8 cellular contexts compared by ENCODE assay signal in genomic region chr17:1267471-1267947, GRCh38. TPM values are rescaled to one million over a fixed set of nuclear protein-coding genes. Genes with fewer than 3 reads are reported as not detected.
A peak's percentile ranks its signal among the peaks of the same experiment; 100 is the strongest.
DNase-seq lines count a peak whose midpoint lies in the region; ATAC-seq and TF ChIP-seq lines count a peak whose summit lies in the region.

No MANE protein-coding gene starts in this region.

- in situ Hi-C loops in mammary epithelial cell (cut with MboI; ENCODE audit: low sequenced_read_pairs in 2 of 2) = loop anchor here (5.0 to 25.0 kb wide), 5 partner anchors 65 to 370 kb away; partner anchors contain the start of genes INPP5K (in 1 of the 2), RILP (in 1 of the 2), SCARF1 (in 1 of the 2) and SLC43A2 (in 1 of the 2)

- dilution Hi-C loops in mammary epithelial cell (cut with HindIII; ENCODE audit: low sequenced_read_pairs) = no loop called here

- H3K4me3 ChIP-seq in HUES48 (ENCODE audit: low read depth, low read length) (peak overlapping the region; percentile 92), mammary epithelial cell (replicated peaks in 1 of 3; ENCODE audit: insufficient read depth in 1 of 3, low read depth in 2 of 3, low read length in 3 of 3) (peak overlapping the region; percentile 57 to 75 (median 67)), lower leg skin (ENCODE audit: low read depth, poor library complexity, severe bottlenecking) (peak overlapping the region; percentile 53), upper lobe of left lung (peak overlapping the region in 3 of 4 donors; percentile 68 to 92 (median 80))

- H3K4me1 ChIP-seq in HUES48 (ENCODE audit: control insufficient read depth, insufficient read depth, low read length) = 0 out of 2 replicates have a peak, but pooled peaks cover 3% of the 10 kb centered on the region
- no peaks in the 10 kb centered on the region for H3K4me1 ChIP-seq in mammary epithelial cell (ENCODE audit: insufficient read depth, low read length)
- H3K4me1 ChIP-seq in upper lobe of left lung = peaks cover 11 to 33% (median 17%) of the 10 kb centered on the region in 4 donors

- H3K9ac ChIP-seq in HUES48 (ENCODE audit: low read depth, low read length) (no peak overlapping the region; the same call in 1 of the 2 replicates), mammary epithelial cell (ENCODE audit: insufficient read depth, low read length) (no peak overlapping the region)

- no peak for TF ChIP-seq EP300 in upper lobe of left lung (IDR thresholded peaks at IDR 0.05)

- H3K27me3 ChIP-seq in HUES48 (ENCODE audit: control insufficient read depth, insufficient read depth, low read length) (no peaks in the 10 kb centered on the region), mammary epithelial cell (ENCODE audit: insufficient read depth, low read length) (peaks cover 19% of the 10 kb centered on the region), upper lobe of left lung (peaks cover 0 to 24% (median 11%) of the 10 kb centered on the region in 4 donors)

- ATAC-seq in upper lobe of left lung (ENCODE audit: low FRiP score in 2 of 2) (peak in 1 of 2 donors; percentile 24), HG03460 (IDR thresholded peaks at IDR 0.05; ENCODE audit: unreplicated experiment) (no peak)

- H2AFZ ChIP-seq in mammary epithelial cell (ENCODE audit: low read depth, low read length) = peak overlapping the region; percentile 87

- peak overlapping the region; percentile 65 for H3K4me2 ChIP-seq in mammary epithelial cell (ENCODE audit: insufficient read depth, low read depth, low read length)

- no TSS peak for BruUV-seq in mammary epithelial cell (replicated peaks; lab: Mats Ljungman, UMichigan)

- no peaks in the 10 kb centered on the region for H3K9me3 ChIP-seq in HUES48 (ENCODE audit: control insufficient read depth, insufficient read depth, low read length)
- H3K9me3 ChIP-seq in mammary epithelial cell (replicated peaks; ENCODE audit: insufficient read depth, low read length) = no peaks in the 10 kb centered on the region
- H3K9me3 ChIP-seq in upper lobe of left lung = no peaks in the 10 kb centered on the region

- TF ChIP-seq POLR2A in lower leg skin (IDR thresholded peaks at IDR 0.05) (no peak), upper lobe of left lung (IDR thresholded peaks at IDR 0.05) (no peak)

- H3K27ac ChIP-seq in HUES48 (ENCODE audit: low read depth, low read length) (no peak overlapping the region), mammary epithelial cell (ENCODE audit: insufficient read depth, low read depth, low read length) (no peak overlapping the region), upper lobe of left lung (peak overlapping the region; percentile 88 to 94 (median 90))

- intact Hi-C loops in mammary epithelial cell (cut with micrococcal nuclease) = no loop called here
- intact Hi-C loops in lower leg skin (cut with DNase I; ENCODE audit: low total_unique reads) = no loop called here

- H3K36me3 ChIP-seq in HUES48 (ENCODE audit: control insufficient read depth, insufficient read depth, low read length) (no peaks in the 10 kb centered on the region), mammary epithelial cell (ENCODE audit: insufficient read depth, low read length) (no peaks in the 10 kb centered on the region), upper lobe of left lung (no peaks in the 10 kb centered on the region)

- DNase-seq in A172 (ENCODE audit: low spot score) (peak; percentile 73), mammary epithelial cell (no peak), lower leg skin (ENCODE audit: low spot score in 2 of 2) (no peak), upper lobe of left lung (peak in 1 of 2 donors; percentile 29), activated gamma-delta T cell (lab: John Stamatoyannopoulos, UW) (no peak), NCI-H146 (lab: John Stamatoyannopoulos, UW) (no peak)

- H4K20me1 ChIP-seq in mammary epithelial cell (ENCODE audit: insufficient read depth, low read length) = no peaks in the 10 kb centered on the region

- no peak for TF ChIP-seq CTCF in mammary epithelial cell (conservative IDR thresholded peaks at IDR 0.05 in 1 of 2, IDR thresholded peaks at IDR 0.05 in 1 of 2; ENCODE audit: extremely low read depth in 1 of 2, insufficient read depth in 1 of 2, low read depth in 1 of 2, low read length in 2 of 2)
- TF ChIP-seq CTCF in lower leg skin (IDR thresholded peaks at IDR 0.05) = no peak
- TF ChIP-seq CTCF in upper lobe of left lung (IDR thresholded peaks at IDR 0.05) = no peak

- CTCF ChIA-PET in mammary epithelial cell (lab: Charles Lee; ENCODE audit: low non-redundant PET) = no interaction called here

- no peaks in the 10 kb centered on the region for H3K79me2 ChIP-seq in mammary epithelial cell (ENCODE audit: insufficient read depth, low read length)

- WGBS in mammary epithelial cell (ENCODE audit: low coverage, missing lambda C conversion rate) = 16% methylated on average over 18 of the region's 18 CpGs
- 2 to 5% methylated on average over 18 of the region's 18 CpGs for WGBS in lower leg skin, 2 donors
- 6 to 7% methylated on average over 13 to 18 of the region's 18 CpGs for WGBS in upper lobe of left lung, 2 donors

RNA-seq across cellular contexts. Expression of gene BHLHA9, which starts 2.7 kb away (rescaled TPM):
- total RNA-seq in A172 (2014; rRNA removed; shearing (Covaris generic)) = not detected in 2 replicates
- total RNA-seq in mammary epithelial cell = not detected
- polyA plus RNA-seq in mammary epithelial cell = not detected
- polyA minus RNA-seq in mammary epithelial cell = not detected
- total RNA-seq in lower leg skin = not detected
- not detected for total RNA-seq in upper lobe of left lung

RNA-seq across cellular contexts. Expression of gene TRARG1, which starts 12.0 kb away (rescaled TPM):
- total RNA-seq in A172 (2014; rRNA removed; shearing (Covaris generic)) = not detected in 2 replicates
- total RNA-seq in mammary epithelial cell (not detected), lower leg skin (1 to 10 TPM in 3 of 4 donors, under 1 TPM in 1; 0.78 to 5.4 (median 3.2) TPM), upper lobe of left lung (not detected)
- polyA plus RNA-seq in mammary epithelial cell = not detected
- polyA minus RNA-seq in mammary epithelial cell = not detected

Comparison
In these comparisons a context has a peak if more than half of its experiments do, and no peak if none do; other contexts are left out.
1. H3K27ac ChIP-seq: peak in upper lobe of left lung (4 of 4); none in HUES48 (single experiment) and mammary epithelial cell (single experiment).
2. Peak in every context shown above with its lines, with median percentiles within 50 percentile points of each other: H3K4me3 ChIP-seq.